Comparison of ENCODE assay signal across 2 cellular contexts in genomic region chr16:89015271-89015859, GRCh38.
TF ChIP-seq lines count a peak whose summit lies in the region.

No MANE protein-coding gene starts in this region.

TF ChIP-seq in HepG2, 621 proteins besides CTCF, POLR2A, EP300 and RAD21:
- TF ChIP-seq ZNF83 (CRISPR knock-in tag; IDR thresholded peaks at IDR 0.05; ENCODE audit: borderline replicate concordance) (no peak), GPN1 (CRISPR knock-in tag; IDR thresholded peaks at IDR 0.05; ENCODE audit: borderline replicate concordance) (no peak), HNRNPLL (IDR thresholded peaks at IDR 0.05; ENCODE audit: low read depth, low read length, poor library complexity, severe bottlenecking) (no peak), ZNF282 (IDR thresholded peaks at IDR 0.05; ENCODE audit: partially characterized antibody) (no peak), CBX1 (IDR thresholded peaks at IDR 0.05; ENCODE audit: low read depth) (no peak), ZBTB4 (CRISPR knock-in tag; IDR thresholded peaks at IDR 0.05; ENCODE audit: borderline replicate concordance) (no peak), TERF1 (CRISPR knock-in tag; IDR thresholded peaks at IDR 0.05) (no peak), SPEN (CRISPR knock-in tag; IDR thresholded peaks at IDR 0.05; ENCODE audit: low read depth) (no peak), ZNF891 (CRISPR knock-in tag; IDR thresholded peaks at IDR 0.05) (no peak)

TF ChIP-seq in HEK293T, 16 proteins besides CTCF, POLR2A, EP300 and RAD21:
- TF ChIP-seq HDGF (IDR thresholded peaks at IDR 0.05; ENCODE audit: borderline replicate concordance), result no peak
- no peak for TF ChIP-seq NFRKB (IDR thresholded peaks at IDR 0.05)
- no peak for TF ChIP-seq FOXA1 (IDR thresholded peaks at IDR 0.05)
- TF ChIP-seq ARNT (IDR thresholded peaks at IDR 0.05), result no peak
- TF ChIP-seq L3MBTL2 (conservative IDR thresholded peaks at IDR 0.05), result no peak
- no peak for TF ChIP-seq CTBP1 (IDR thresholded peaks at IDR 0.05; ENCODE audit: borderline replicate concordance)
- TF ChIP-seq BHLHE40 (IDR thresholded peaks at IDR 0.05; ENCODE audit: borderline replicate concordance), result no peak
- no peak for TF ChIP-seq FOXK2 (IDR thresholded peaks at IDR 0.05)
- no peak for TF ChIP-seq TARDBP (IDR thresholded peaks at IDR 0.05)
- no peak for TF ChIP-seq LEF1 (IDR thresholded peaks at IDR 0.05; ENCODE audit: borderline replicate concordance)
- no peak for TF ChIP-seq SP1 (IDR thresholded peaks at IDR 0.05)
- TF ChIP-seq PKNOX1 (IDR thresholded peaks at IDR 0.05), result no peak
- TF ChIP-seq SUZ12 (IDR thresholded peaks at IDR 0.05), result no peak
- TF ChIP-seq FOXM1 (IDR thresholded peaks at IDR 0.05; ENCODE audit: borderline replicate concordance), result no peak
- TF ChIP-seq ELF4 (IDR thresholded peaks at IDR 0.05), result no peak
- TF ChIP-seq ZNF384 (IDR thresholded peaks at IDR 0.05), result no peak
